In genomic region chr11:57325735-57326048, GRCh38 we compare ENCODE assay signal across 8 cellular contexts.
DNase-seq lines count a peak whose midpoint lies in the region; TF ChIP-seq lines count a peak whose summit lies in the region.

No MANE protein-coding gene starts in this region.

- H3F3A ChIP-seq in MM.1S (ENCODE audit: insufficient read depth, low read length) = peaks cover 25% of the 10 kb centered on the region

- TF ChIP-seq CTCF in MM.1S (IDR thresholded peaks at IDR 0.05; ENCODE audit: low read length) (0 out of 2 replicates have a peak, but pooled peaks have one; percentile 2), coronary artery (IDR thresholded peaks at IDR 0.05) (no peak)

- DNase-seq in MM.1S = peak; percentile 16
- no peak for DNase-seq in coronary artery (ENCODE audit: low spot score)
- no peak for DNase-seq in HUDEP-2 (lab: John Stamatoyannopoulos, UW; ENCODE audit: unreplicated experiment in 76 of 76)
- DNase-seq in NCI-H187 (lab: John Stamatoyannopoulos, UW) = no peak
- no peak for DNase-seq in NOMO-1 treated with dmso at 0.1 percent for 144 hours (lab: John Stamatoyannopoulos, UW; ENCODE audit: unreplicated experiment)
- no peak for DNase-seq in DMS79 (lab: John Stamatoyannopoulos, UW)

- H3K4me1 ChIP-seq in MM.1S (ENCODE audit: low read length) (peaks cover 30% of the 10 kb centered on the region), mucosa of rectum (ENCODE audit: control insufficient read depth in 2 of 2, insufficient read depth in 2 of 2, low read length in 2 of 2) (peaks cover 47 to 50% of the 10 kb centered on the region in 2 donors)

- peak overlapping the region; percentile 94 for H3K27ac ChIP-seq in MM.1S (ENCODE audit: low read length)
- H3K27ac ChIP-seq in coronary artery = peak overlapping the region; percentile 94 to 100
- H3K27ac ChIP-seq in mucosa of rectum (ENCODE audit: low read depth in 2 of 2, low read length in 2 of 2) = peak overlapping the region; percentile 96 to 97

- H3K4me3 ChIP-seq in GM08714 (ENCODE audit: low read length) = peak overlapping the region; percentile 43; the same call in 1 of the 2 replicates
- H3K4me3 ChIP-seq in MM.1S (ENCODE audit: low read length) = peak overlapping the region; percentile 66
- peak overlapping the region; percentile 99 for H3K4me3 ChIP-seq in coronary artery
- peak overlapping the region; percentile 89 for H3K4me3 ChIP-seq in mucosa of rectum (ENCODE audit: low read length in 2 of 2)

- peaks cover 11% of the 10 kb centered on the region for H3K79me2 ChIP-seq in MM.1S (ENCODE audit: low read length)

- H3K27me3 ChIP-seq in MM.1S (replicated peaks; ENCODE audit: insufficient read depth, low read length) = no peaks in the 10 kb centered on the region
- no peaks in the 10 kb centered on the region for H3K27me3 ChIP-seq in mucosa of rectum (ENCODE audit: control insufficient read depth in 2 of 2, insufficient read depth in 2 of 2, low read length in 2 of 2)

- no peaks in the 10 kb centered on the region for H4K20me1 ChIP-seq in MM.1S (ENCODE audit: insufficient read depth, low read length)

- H3K9ac ChIP-seq in MM.1S (ENCODE audit: low read length) (peak overlapping the region; percentile 82), mucosa of rectum (ENCODE audit: low read depth in 1 of 2, low read length in 2 of 2) (peak overlapping the region; percentile 91 to 98)

- H3K36me3 ChIP-seq in MM.1S (replicated peaks; ENCODE audit: insufficient read depth, low read length) (peaks cover 5% of the 10 kb centered on the region; the same call in 1 of the 2 replicates), mucosa of rectum (ENCODE audit: control insufficient read depth in 2 of 2, insufficient read depth in 2 of 2, low read length in 2 of 2) (peaks cover 38 to 40% of the 10 kb centered on the region in 2 donors)

- peak overlapping the region; percentile 98 for H3K4me2 ChIP-seq in MM.1S (ENCODE audit: low read depth, low read length)

- no peaks in the 10 kb centered on the region for H3K9me2 ChIP-seq in MM.1S (replicated peaks; ENCODE audit: insufficient read depth, low read length)

- H3K9me3 ChIP-seq in MM.1S (replicated peaks; ENCODE audit: insufficient read depth, low read length) = no peaks in the 10 kb centered on the region
- H3K9me3 ChIP-seq in mucosa of rectum (ENCODE audit: control insufficient read depth in 2 of 2, low read length in 2 of 2) = no peaks in the 10 kb centered on the region

- peak overlapping the region; percentile 88 for H2AFZ ChIP-seq in MM.1S (ENCODE audit: low read length)

Comparison
In these comparisons a context has a peak if more than half of its experiments do, and no peak if none do; other contexts are left out.
1. H3K4me3 ChIP-seq: peak in every context shown above with its lines; median percentile 99 in coronary artery; 89 in mucosa of rectum; 66 in MM.1S; 43 in GM08714.